Comparison of ENCODE assay signal across 12 cellular contexts in the genomic region with DNA sequence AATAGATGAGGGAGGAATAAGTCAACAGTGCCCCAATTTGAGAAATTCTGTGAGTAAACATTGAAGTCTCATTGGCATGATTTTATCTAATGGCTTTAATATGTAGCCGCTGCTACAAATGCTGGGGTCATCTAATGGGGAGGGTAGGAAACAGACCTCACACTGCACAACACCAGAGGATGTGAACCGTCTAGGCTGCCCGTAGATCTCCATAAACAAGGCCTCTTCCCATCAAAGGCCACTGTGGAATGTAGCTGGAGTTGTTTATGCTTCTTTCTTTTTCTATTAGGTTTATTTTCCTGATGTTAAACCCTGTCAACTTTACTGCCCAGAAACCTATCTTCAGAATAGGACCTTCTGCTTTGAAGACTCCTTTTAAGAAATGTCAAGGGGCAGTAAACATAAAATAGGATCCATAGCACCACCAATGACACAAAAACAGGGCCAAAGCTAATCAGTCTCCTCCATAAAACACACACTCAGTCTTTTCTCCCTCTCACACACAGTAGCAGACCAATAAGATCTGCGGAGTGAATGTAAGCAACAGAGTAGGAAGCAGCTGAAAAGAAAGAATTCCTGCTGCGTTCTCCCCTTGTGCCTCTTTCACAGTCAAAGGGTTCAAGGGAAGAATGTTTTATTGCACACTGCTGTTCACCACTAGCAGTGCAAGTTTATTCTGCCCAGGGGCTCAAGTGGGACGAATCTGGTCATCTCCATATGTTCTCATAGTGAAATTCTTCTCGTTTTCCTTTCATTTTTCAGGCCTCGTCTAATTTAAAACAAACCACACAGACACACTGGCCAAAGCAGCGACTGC.
DNase-seq lines count a peak whose midpoint lies in the region; ATAC-seq and TF ChIP-seq lines count a peak whose summit lies in the region.
"Had no signal": no experiment of that assay in that cellular context is flagged by ENCODE, and none has a peak within 500 bp of the region (broad histone marks: within the 10 kb centered on the region; RNA-seq: fewer than 3 reads in every experiment).

No MANE protein-coding gene starts in this region.

- TF ChIP-seq CTCF in AG04450 (IDR thresholded peaks at IDR 0.05; ENCODE audit: low read depth, low read length) (no peak), Panc1 (IDR thresholded peaks at IDR 0.05) (no peak), endothelial cell (IDR thresholded peaks at IDR 0.05; ENCODE audit: unreplicated experiment) (no peak)

- H3K9me3 ChIP-seq in AG04450 (ENCODE audit: control insufficient read depth, insufficient read depth, low read length): no peaks in the 10 kb centered on the region
- H3K9me3 ChIP-seq in Panc1 (ENCODE audit: control insufficient read depth, insufficient read depth, low read depth, low read length): no peaks in the 10 kb centered on the region
- no peaks in the 10 kb centered on the region for H3K9me3 ChIP-seq in neuron (ENCODE audit: low read length)

- peaks cover 82% of the 10 kb centered on the region for H3K4me1 Mint-ChIP-seq in endothelial cell (ENCODE audit: unreplicated experiment)
- H3K4me1 Mint-ChIP-seq in activated T-cell treated with anti-CD3 and anti-CD28 coated beads, Interleukin-2, amount 50 U/mL, for 24 hours (ENCODE audit: low read depth): peaks cover 35% of the 10 kb centered on the region
- peaks cover 49% of the 10 kb centered on the region for H3K4me1 Mint-ChIP-seq in activated T-helper 2 cell treated with anti-CD3 and anti-CD28 coated beads, Interferon-gamma antibody, Interleukin-2, Interleukin-4, amounts not matched to agents 10 μg/mL and 5 μg/mL and 100 μg/mL, durations not matched to agents 14 hours and 24 hours and 36 hours (ENCODE audit: low read depth)

- H3K4me3 ChIP-seq in AG04450 (ENCODE audit: low read depth, low read length): no peak overlapping the region
- H3K4me3 ChIP-seq in Panc1 (ENCODE audit: low read depth in 2 of 2, low read length in 2 of 2): peak overlapping the region; percentile 12 to 45; a peak in 2 of 4 replicates
- peak overlapping the region; percentile 30 for H3K4me3 ChIP-seq in neuron (ENCODE audit: low read length)

- H2AFZ ChIP-seq in neuron (ENCODE audit: low read depth, low read length): peak overlapping the region; percentile 11

- no peak for ATAC-seq in Panc1
- ATAC-seq: HCT116 had no signal

- H3K27me3 ChIP-seq in AG04450 (ENCODE audit: control insufficient read depth, insufficient read depth, low read length) (no peaks in the 10 kb centered on the region), Panc1 (ENCODE audit: control insufficient read depth, insufficient read depth, low read length) (no peaks in the 10 kb centered on the region), neuron (ENCODE audit: insufficient read depth, low read length) (no peaks in the 10 kb centered on the region)

- no peaks in the 10 kb centered on the region for H3K9me3 Mint-ChIP-seq in endothelial cell (ENCODE audit: unreplicated experiment)
- no peaks in the 10 kb centered on the region for H3K9me3 Mint-ChIP-seq in activated T-cell treated with anti-CD3 and anti-CD28 coated beads, Interleukin-2, amount 50 U/mL, for 24 hours
- H3K9me3 Mint-ChIP-seq in activated T-helper 2 cell treated with anti-CD3 and anti-CD28 coated beads, Interferon-gamma antibody, Interleukin-2, Interleukin-4, amounts not matched to agents 10 μg/mL and 5 μg/mL and 100 μg/mL, durations not matched to agents 14 hours and 24 hours and 36 hours: no peaks in the 10 kb centered on the region
- H3K9me3 Mint-ChIP-seq: activated naive CD4-positive, alpha-beta T cell treated with anti-CD3 and anti-CD28 coated beads for 36 hours; naive B cell had no signal

- peaks cover 6% of the 10 kb centered on the region for H3K36me3 Mint-ChIP-seq in endothelial cell (ENCODE audit: low read depth, unreplicated experiment)
- no peaks in the 10 kb centered on the region for H3K36me3 Mint-ChIP-seq in activated T-cell treated with anti-CD3 and anti-CD28 coated beads, Interleukin-2, amount 50 U/mL, for 24 hours (ENCODE audit: low read depth)
- H3K36me3 Mint-ChIP-seq in activated T-helper 2 cell treated with anti-CD3 and anti-CD28 coated beads, Interferon-gamma antibody, Interleukin-2, Interleukin-4, amounts not matched to agents 10 μg/mL and 5 μg/mL and 100 μg/mL, durations not matched to agents 14 hours and 24 hours and 36 hours (ENCODE audit: low read depth): no peaks in the 10 kb centered on the region

- peaks cover 1% of the 10 kb centered on the region for H3K27me3 Mint-ChIP-seq in endothelial cell (ENCODE audit: unreplicated experiment)
- peaks cover 13% of the 10 kb centered on the region for H3K27me3 Mint-ChIP-seq in activated T-cell treated with anti-CD3 and anti-CD28 coated beads, Interleukin-2, amount 50 U/mL, for 24 hours
- no peaks in the 10 kb centered on the region for H3K27me3 Mint-ChIP-seq in activated T-helper 2 cell treated with anti-CD3 and anti-CD28 coated beads, Interferon-gamma antibody, Interleukin-2, Interleukin-4, amounts not matched to agents 10 μg/mL and 5 μg/mL and 100 μg/mL, durations not matched to agents 14 hours and 24 hours and 36 hours (ENCODE audit: low read depth)
- H3K27me3 Mint-ChIP-seq: naive B cell had no signal

- H3K27ac ChIP-seq in AG04450 (ENCODE audit: low read depth, low read length) (peak overlapping the region; percentile 48), Panc1 (ENCODE audit: low read length) (peak overlapping the region; percentile 96)
- H3K27ac ChIP-seq: HL-60 had no signal

- H3K4me1 ChIP-seq in Panc1 (ENCODE audit: control insufficient read depth, insufficient read depth, low read length) (peaks cover 67% of the 10 kb centered on the region), neuron (ENCODE audit: insufficient read depth, low read length) (peaks cover 48% of the 10 kb centered on the region)

- DNase-seq in AG04450 (ENCODE audit: low read depth, low spot score): no peak
- DNase-seq in Panc1 (ENCODE audit: low read depth, low spot score): no peak
- no peak for DNase-seq in endothelial cell (ENCODE audit: low spot score)
- no peak for DNase-seq in activated T-cell treated with anti-CD3 and anti-CD28 coated beads, Interleukin-2, amount 50 U/mL, for 24 hours
- DNase-seq in activated T-helper 2 cell treated with anti-CD3 and anti-CD28 coated beads, Interferon-gamma antibody, Interleukin-2, Interleukin-4, amounts not matched to agents 10 μg/mL and 5 μg/mL and 100 μg/mL, durations not matched to agents 14 hours and 24 hours and 36 hours (ENCODE audit: low spot score): no peak
- DNase-seq in OCI-M1 (lab: John Stamatoyannopoulos, UW): no peak
- no peak for DNase-seq in 8988T
- DNase-seq: activated naive CD4-positive, alpha-beta T cell treated with anti-CD3 and anti-CD28 coated beads for 36 hours; naive B cell had no signal

- CTCF ChIA-PET in AG04450 (lab: Charles Lee) (interaction anchor here (1.3 kb wide), 1 partner anchor 16 kb away, joined by 6 read pairs; no protein-coding TSS in a partner anchor), Panc1 (lab: Charles Lee) (interaction anchor here (1.1 to 1.2 kb wide), 2 partner anchors 68 to 347 kb away, joined by 3 to 4 read pairs; no protein-coding TSS in a partner anchor)

- no peaks in the 10 kb centered on the region for H3K36me3 ChIP-seq in Panc1 (ENCODE audit: control insufficient read depth, insufficient read depth, low read length)
- H3K36me3 ChIP-seq in neuron (ENCODE audit: insufficient read depth, low read length): no peaks in the 10 kb centered on the region

- in situ Hi-C loops in Panc1 (cut with HindIII; ENCODE audit: low pct_unique_long_range_greater_than_20kb, low sequenced_read_pairs): no loop called here

- POLR2A ChIA-PET in AG04450 (lab: Yijun Ruan, JAX) (interaction anchor here (0.7 kb wide), 1 partner anchor 347 kb away, joined by 3 read pairs; no protein-coding TSS in a partner anchor), Panc1 (lab: Charles Lee) (interaction anchor here (0.6 kb wide), 1 partner anchor 10 kb away, joined by 3 read pairs; no protein-coding TSS in a partner anchor)

- H3K4me3 Mint-ChIP-seq in endothelial cell (ENCODE audit: unreplicated experiment): no peak overlapping the region
- no peak overlapping the region for H3K4me3 Mint-ChIP-seq in activated T-cell treated with anti-CD3 and anti-CD28 coated beads, Interleukin-2, amount 50 U/mL, for 24 hours
- no peak overlapping the region for H3K4me3 Mint-ChIP-seq in activated T-helper 2 cell treated with anti-CD3 and anti-CD28 coated beads, Interferon-gamma antibody, Interleukin-2, Interleukin-4, amounts not matched to agents 10 μg/mL and 5 μg/mL and 100 μg/mL, durations not matched to agents 14 hours and 24 hours and 36 hours (ENCODE audit: low read depth)
- H3K4me3 Mint-ChIP-seq: activated naive CD4-positive, alpha-beta T cell treated with anti-CD3 and anti-CD28 coated beads for 36 hours had no signal

- BruUV-seq in Panc1 (replicated peaks; lab: Mats Ljungman, UMichigan): no TSS peak

- intact Hi-C loops in Panc1 (cut with micrococcal nuclease; ENCODE audit: unreplicated experiment): loop anchor here (10.0 kb wide), 1 partner anchor 67 kb away; no protein-coding TSS in a partner anchor
- intact Hi-C loops in activated T-helper 2 cell treated with anti-CD3 and anti-CD28 coated beads, Interferon-gamma antibody, Interleukin-2, Interleukin-4, amounts not matched to agents 10 μg/mL and 5 μg/mL and 100 μg/mL, durations not matched to agents 14 hours and 24 hours and 36 hours (cut with micrococcal nuclease): no loop called here

- H3K27ac Mint-ChIP-seq in endothelial cell (ENCODE audit: unreplicated experiment): peak overlapping the region; percentile 72
- H3K27ac Mint-ChIP-seq in activated T-cell treated with anti-CD3 and anti-CD28 coated beads, Interleukin-2, amount 50 U/mL, for 24 hours: no peak overlapping the region
- no peak overlapping the region for H3K27ac Mint-ChIP-seq in activated T-helper 2 cell treated with anti-CD3 and anti-CD28 coated beads, Interferon-gamma antibody, Interleukin-2, Interleukin-4, amounts not matched to agents 10 μg/mL and 5 μg/mL and 100 μg/mL, durations not matched to agents 14 hours and 24 hours and 36 hours
- H3K27ac Mint-ChIP-seq: activated naive CD4-positive, alpha-beta T cell treated with anti-CD3 and anti-CD28 coated beads for 36 hours had no signal
